In genomic region chr16:87765473-87765775, GRCh38 we compare ENCODE assay signal across 8 cellular contexts. TPM values are rescaled to one million over a fixed set of nuclear protein-coding genes. Genes with fewer than 3 reads are reported as not detected.
DNase-seq lines count a peak whose midpoint lies in the region; ATAC-seq, FAIRE-seq and TF ChIP-seq lines count a peak whose summit lies in the region.

No MANE protein-coding gene starts in this region.

- H3K23ac ChIP-seq in neuronal stem cell (ENCODE audit: low read depth, low read length, poor library complexity) = peak overlapping the region; percentile 92

- H3K36me3 ChIP-seq in neuronal stem cell (replicated peaks in 1 of 2; ENCODE audit: control insufficient read depth in 2 of 2, insufficient read depth in 2 of 2, low read length in 2 of 2) = peaks cover 20 to 39% of the 10 kb centered on the region in 2 donors

- ATAC-seq in GM19438 (IDR thresholded peaks at IDR 0.05; ENCODE audit: low read depth, unreplicated experiment) = peak; percentile 29
- peak; percentile 71 for ATAC-seq in activated CD8-positive, alpha-beta T cell treated with anti-CD3 and anti-CD28 coated beads, Interleukin-2, amount 10 ng/mL, durations not matched to agents 7 days and 5 days

- H3K4me1 Mint-ChIP-seq in activated CD8-positive, alpha-beta T cell treated with anti-CD3 and anti-CD28 coated beads, Interleukin-2, amount 10 ng/mL, durations not matched to agents 7 days and 5 days (ENCODE audit: low read depth) = peaks cover 40% of the 10 kb centered on the region

- H3K14ac ChIP-seq in neuronal stem cell (ENCODE audit: low read length) = no peak overlapping the region

- DNase-seq in AG04450 (ENCODE audit: low read depth, low spot score) = no peak
- peak; percentile 14 for DNase-seq in HTR-8/SVneo (ENCODE audit: insufficient read length, low spot score)
- DNase-seq in activated CD8-positive, alpha-beta T cell treated with anti-CD3 and anti-CD28 coated beads, Interleukin-2, amount 10 ng/mL, durations not matched to agents 7 days and 5 days = peak; percentile 83
- no peak for DNase-seq in epithelial cell of proximal tubule (ENCODE audit: low read depth)
- DNase-seq in neuronal stem cell (ENCODE audit: low spot score) = no peak
- no peak for DNase-seq in AG08395 (ENCODE audit: low spot score)
- DNase-seq in NCI-H1436 treated with DMSO at 0.1 percent for 48 hours (lab: John Stamatoyannopoulos, UW) = no peak

- no peak overlapping the region for H2BK15ac ChIP-seq in neuronal stem cell (ENCODE audit: low read length)

- peak overlapping the region; percentile 90 for H3K18ac ChIP-seq in neuronal stem cell (ENCODE audit: low read length)

- no peaks in the 10 kb centered on the region; the same call in 1 of the 2 replicates for H3K9me3 ChIP-seq in AG04450 (ENCODE audit: control insufficient read depth, insufficient read depth, low read length)
- H3K9me3 ChIP-seq in neuronal stem cell (replicated peaks in 1 of 2; ENCODE audit: control insufficient read depth in 2 of 2, insufficient read depth in 1 of 2, low read depth in 1 of 2, low read length in 2 of 2) = no peaks in the 10 kb centered on the region

- H3K9me3 Mint-ChIP-seq in activated CD8-positive, alpha-beta T cell treated with anti-CD3 and anti-CD28 coated beads, Interleukin-2, amount 10 ng/mL, durations not matched to agents 7 days and 5 days (ENCODE audit: insufficient read depth) = no peaks in the 10 kb centered on the region

- H4K91ac ChIP-seq in neuronal stem cell (ENCODE audit: low read depth, low read length, poor library complexity) = no peak overlapping the region

- H4K8ac ChIP-seq in neuronal stem cell (ENCODE audit: low read depth, low read length) = no peak overlapping the region

- TF ChIP-seq CTCF in AG04450 (IDR thresholded peaks at IDR 0.05; ENCODE audit: low read depth, low read length) (no peak), epithelial cell of proximal tubule (conservative IDR thresholded peaks at IDR 0.05; ENCODE audit: low read depth, low read length) (no peak)

- peak overlapping the region; percentile 96 for H3K4me3 Mint-ChIP-seq in activated CD8-positive, alpha-beta T cell treated with anti-CD3 and anti-CD28 coated beads, Interleukin-2, amount 10 ng/mL, durations not matched to agents 7 days and 5 days

- H3K27ac ChIP-seq in AG04450 (ENCODE audit: low read depth, low read length) (no peak overlapping the region), neuronal stem cell (replicated peaks; ENCODE audit: low read length) (no peak overlapping the region)

- no peaks in the 10 kb centered on the region for H3K27me3 Mint-ChIP-seq in activated CD8-positive, alpha-beta T cell treated with anti-CD3 and anti-CD28 coated beads, Interleukin-2, amount 10 ng/mL, durations not matched to agents 7 days and 5 days (ENCODE audit: low read depth)

- WGBS in neuronal stem cell (ENCODE audit: extremely low coverage in 2 of 2, insufficient read length in 2 of 2, insufficient replicate concordance in 1 of 2), 2 donors = no CpG with 5 or more reads among the region's 32 CpGs

- H2BK5ac ChIP-seq in neuronal stem cell (ENCODE audit: low read length) = no peak overlapping the region

- H3K4me2 ChIP-seq in neuronal stem cell (ENCODE audit: insufficient read depth, low read length, poor library complexity, severe bottlenecking) = peak overlapping the region; percentile 75

- peak overlapping the region; percentile 95 for H2AFZ ChIP-seq in neuronal stem cell (ENCODE audit: low read length)

- CTCF ChIA-PET in AG04450 (lab: Charles Lee) = interaction anchor here (1.3 kb wide), 1 partner anchor 13 kb away, joined by 4 read pairs; no protein-coding TSS in a partner anchor
- CTCF ChIA-PET in activated CD8-positive, alpha-beta T cell treated with anti-CD3 and anti-CD28 coated beads, Interleukin-2, amount 10 ng/mL, durations not matched to agents 7 days and 5 days (lab: Charles Lee) = interaction anchor here (1.0 to 7.2 kb wide), 9 partner anchors 12 to 188 kb away, joined by 3 to 89 read pairs (median 5); partner anchors contain the start of genes BANP and SLC7A5

- POLR2A ChIA-PET in AG04450 (lab: Yijun Ruan, JAX) = interaction anchor here (0.6 to 1.3 kb wide), 10 partner anchors 17 to 378 kb away, joined by 3 to 6 read pairs (median 4); partner anchors contain the start of gene SLC7A5
- POLR2A ChIA-PET in activated CD8-positive, alpha-beta T cell treated with anti-CD3 and anti-CD28 coated beads, Interleukin-2, amount 10 ng/mL, durations not matched to agents 7 days and 5 days (lab: Charles Lee) = interaction anchor here (0.6 to 3.4 kb wide), 21 partner anchors 13 to 187 kb away, joined by 3 to 22 read pairs (median 3); partner anchors contain the start of gene SLC7A5

- H2BK12ac ChIP-seq in neuronal stem cell (ENCODE audit: low read length) = no peak overlapping the region

- H2AK5ac ChIP-seq in neuronal stem cell (ENCODE audit: low read depth, low read length) = no peak overlapping the region

- no peaks in the 10 kb centered on the region for H3K27me3 ChIP-seq in AG04450 (ENCODE audit: control insufficient read depth, insufficient read depth, low read length)
- H3K27me3 ChIP-seq in neuronal stem cell (ENCODE audit: control insufficient read depth in 3 of 3, insufficient read depth in 3 of 3, low read depth in 1 of 3, low read length in 3 of 3) = no peaks in the 10 kb centered on the region

- H3K79me1 ChIP-seq in neuronal stem cell (ENCODE audit: low read depth, low read length) = peaks cover 12% of the 10 kb centered on the region

- no peak for FAIRE-seq in HTR-8/SVneo (lab: Jason Lieb, UNC)

- peak overlapping the region; percentile 99 for H3K27ac Mint-ChIP-seq in activated CD8-positive, alpha-beta T cell treated with anti-CD3 and anti-CD28 coated beads, Interleukin-2, amount 10 ng/mL, durations not matched to agents 7 days and 5 days

- H3K9ac ChIP-seq in neuronal stem cell (ENCODE audit: low read depth, low read length, poor library complexity) = peak overlapping the region; percentile 93

- peak overlapping the region; percentile 83 for H3K4me3 ChIP-seq in AG04450 (ENCODE audit: low read depth, low read length)
- peak overlapping the region; percentile 96 for H3K4me3 ChIP-seq in epithelial cell of proximal tubule (ENCODE audit: low read depth, low read length)
- H3K4me3 ChIP-seq in neuronal stem cell (ENCODE audit: low read length in 2 of 2) = peak overlapping the region; percentile 84 to 94

- H3K4me1 ChIP-seq in neuronal stem cell (ENCODE audit: control insufficient read depth in 2 of 2, insufficient read depth in 1 of 2, low read depth in 1 of 2, low read length in 2 of 2) = peaks cover 5 to 8% of the 10 kb centered on the region in 2 donors

- peaks cover 39% of the 10 kb centered on the region for H3K36me3 Mint-ChIP-seq in activated CD8-positive, alpha-beta T cell treated with anti-CD3 and anti-CD28 coated beads, Interleukin-2, amount 10 ng/mL, durations not matched to agents 7 days and 5 days (ENCODE audit: low read depth)

- H2BK120ac ChIP-seq in neuronal stem cell (ENCODE audit: low read depth, low read length) = no peak overlapping the region

- no peak overlapping the region for H3K4ac ChIP-seq in neuronal stem cell (ENCODE audit: low read length)

RNA-seq across cellular contexts. Expression of gene KLHDC4, which starts 0.4 kb away (rescaled TPM):
- 9.9 and 11.5 TPM in 2 replicates for polyA plus RNA-seq in AG04450 (2011; rRNA removed)
- 10.2 and 14.2 TPM in 2 replicates for polyA minus RNA-seq in AG04450 (2011; rRNA and poly(A)+ RNA removed)
- 100 to 1,000 TPM in 1 of 2 experiments, 10 to 100 TPM in 1; 91.7 to 101 TPM for total RNA-seq in activated CD8-positive, alpha-beta T cell treated with anti-CD3 and anti-CD28 coated beads, Interleukin-2, amount 10 ng/mL, durations not matched to agents 7 days and 5 days
- total RNA-seq in epithelial cell of proximal tubule = 29.0 and 45.4 TPM in 2 replicates
- polyA plus RNA-seq in neuronal stem cell (2013, experiment 1 of 2) = 15.3 TPM
- 15.0 TPM for polyA plus RNA-seq in neuronal stem cell (2013, experiment 2 of 2)

Comparison
In these comparisons a context has a peak if more than half of its experiments do, and no peak if none do; other contexts are left out.
1. DNase-seq: peak in HTR-8/SVneo (single experiment) and activated CD8-positive, alpha-beta T cell treated with anti-CD3 and anti-CD28 coated beads, Interleukin-2, amount 10 ng/mL, durations not matched to agents 7 days and 5 days (single experiment); none in AG04450 (single experiment), epithelial cell of proximal tubule (single experiment), neuronal stem cell (single experiment), AG08395 (single experiment) and NCI-H1436 treated with DMSO at 0.1 percent for 48 hours (single experiment).
2. Peak in every context shown above with its lines, with median percentiles within 50 percentile points of each other: H3K4me3 ChIP-seq.